ENCODE assay signal across 1 cellular context in genomic region chr6:43990627-43991619, GRCh38.
TF ChIP-seq lines count a peak whose summit lies in the region.

No MANE protein-coding gene starts in this region.

TF ChIP-seq in K562, 482 proteins besides CTCF, POLR2A, EP300 and RAD21 (continued from another document and continues in another):
- TF ChIP-seq ZNF444 (CRISPR knock-in tag; IDR thresholded peaks at IDR 0.05): no peak
- no peak for TF ChIP-seq STAT6 (CRISPR knock-in tag; IDR thresholded peaks at IDR 0.05)
- TF ChIP-seq CBX2 (IDR thresholded peaks at IDR 0.05; ENCODE audit: insufficient read depth, low read length, poor library complexity, severe bottlenecking): no peak
- TF ChIP-seq ZFP36 (IDR thresholded peaks at IDR 0.05; ENCODE audit: low read depth, low read length, partially characterized antibody): peak; percentile 6
- TF ChIP-seq ETV5 (CRISPR knock-in tag; IDR thresholded peaks at IDR 0.05; ENCODE audit: low read depth): no peak
- no peak for TF ChIP-seq TSC22D4 (tag; IDR thresholded peaks at IDR 0.05)
- TF ChIP-seq ZNF384 (IDR thresholded peaks at IDR 0.05; ENCODE audit: low read depth, low read length): no peak
- no peak for TF ChIP-seq ZMIZ1 (IDR thresholded peaks at IDR 0.05; ENCODE audit: low read depth in 2 of 2, low read length in 2 of 2)
- TF ChIP-seq ELF2 (CRISPR knock-in tag; IDR thresholded peaks at IDR 0.05): no peak; the same call in 1 of the 2 replicates
- TF ChIP-seq RNF2 (IDR thresholded peaks at IDR 0.05): no peak
- TF ChIP-seq KAT8 (IDR thresholded peaks at IDR 0.05; ENCODE audit: low read depth): no peak
- TF ChIP-seq PHF21A (IDR thresholded peaks at IDR 0.05; ENCODE audit: borderline replicate concordance, low read depth): no peak
- no peak for TF ChIP-seq SAFB (IDR thresholded peaks at IDR 0.05; ENCODE audit: borderline replicate concordance, low read depth, low read length)
- TF ChIP-seq RBM17 (IDR thresholded peaks at IDR 0.05; ENCODE audit: borderline replicate concordance, low read depth, low read length): no peak
- no peak for TF ChIP-seq SRF (CRISPR knock-in tag; IDR thresholded peaks at IDR 0.05)
- peak; percentile 54 for TF ChIP-seq ZFX (CRISPR knock-in tag; IDR thresholded peaks at IDR 0.05)
- TF ChIP-seq ZNF232 (CRISPR knock-in tag; IDR thresholded peaks at IDR 0.05): no peak
- no peak for TF ChIP-seq ZC3H4 (CRISPR knock-in tag; IDR thresholded peaks at IDR 0.05; ENCODE audit: borderline replicate concordance)
- TF ChIP-seq FIP1L1 (IDR thresholded peaks at IDR 0.05; ENCODE audit: low read depth, low read length, poor library complexity, severe bottlenecking): no peak
- no peak for TF ChIP-seq DIDO1 (tag; IDR thresholded peaks at IDR 0.05; ENCODE audit: low read depth)
- TF ChIP-seq, protein P1, sequence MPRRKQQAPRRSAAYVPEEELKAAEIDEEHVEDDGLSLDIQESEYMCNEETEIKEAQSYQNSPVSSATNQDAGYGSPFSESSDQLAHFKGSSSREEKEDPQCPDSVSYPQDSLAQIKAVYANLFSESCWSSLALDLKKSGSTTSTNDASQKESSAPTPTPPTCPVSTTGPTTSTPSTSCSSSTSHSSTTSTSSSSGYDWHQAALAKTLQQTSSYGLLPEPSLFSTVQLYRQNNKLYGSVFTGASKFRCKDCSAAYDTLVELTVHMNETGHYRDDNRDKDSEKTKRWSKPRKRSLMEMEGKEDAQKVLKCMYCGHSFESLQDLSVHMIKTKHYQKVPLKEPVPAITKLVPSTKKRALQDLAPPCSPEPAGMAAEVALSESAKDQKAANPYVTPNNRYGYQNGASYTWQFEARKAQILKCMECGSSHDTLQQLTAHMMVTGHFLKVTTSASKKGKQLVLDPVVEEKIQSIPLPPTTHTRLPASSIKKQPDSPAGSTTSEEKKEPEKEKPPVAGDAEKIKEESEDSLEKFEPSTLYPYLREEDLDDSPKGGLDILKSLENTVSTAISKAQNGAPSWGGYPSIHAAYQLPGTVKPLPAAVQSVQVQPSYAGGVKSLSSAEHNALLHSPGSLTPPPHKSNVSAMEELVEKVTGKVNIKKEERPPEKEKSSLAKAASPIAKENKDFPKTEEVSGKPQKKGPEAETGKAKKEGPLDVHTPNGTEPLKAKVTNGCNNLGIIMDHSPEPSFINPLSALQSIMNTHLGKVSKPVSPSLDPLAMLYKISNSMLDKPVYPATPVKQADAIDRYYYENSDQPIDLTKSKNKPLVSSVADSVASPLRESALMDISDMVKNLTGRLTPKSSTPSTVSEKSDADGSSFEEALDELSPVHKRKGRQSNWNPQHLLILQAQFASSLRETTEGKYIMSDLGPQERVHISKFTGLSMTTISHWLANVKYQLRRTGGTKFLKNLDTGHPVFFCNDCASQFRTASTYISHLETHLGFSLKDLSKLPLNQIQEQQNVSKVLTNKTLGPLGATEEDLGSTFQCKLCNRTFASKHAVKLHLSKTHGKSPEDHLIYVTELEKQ (CRISPR knock-in tag; IDR thresholded peaks at IDR 0.05): no peak
- no peak for TF ChIP-seq ESRRB (CRISPR knock-in tag; IDR thresholded peaks at IDR 0.05; ENCODE audit: borderline replicate concordance)
- peak; percentile 42 for TF ChIP-seq TFE3 (CRISPR knock-in tag; IDR thresholded peaks at IDR 0.05)
- TF ChIP-seq HNRNPL (IDR thresholded peaks at IDR 0.05; ENCODE audit: low read depth, low read length): no peak
- TF ChIP-seq, protein P2, sequence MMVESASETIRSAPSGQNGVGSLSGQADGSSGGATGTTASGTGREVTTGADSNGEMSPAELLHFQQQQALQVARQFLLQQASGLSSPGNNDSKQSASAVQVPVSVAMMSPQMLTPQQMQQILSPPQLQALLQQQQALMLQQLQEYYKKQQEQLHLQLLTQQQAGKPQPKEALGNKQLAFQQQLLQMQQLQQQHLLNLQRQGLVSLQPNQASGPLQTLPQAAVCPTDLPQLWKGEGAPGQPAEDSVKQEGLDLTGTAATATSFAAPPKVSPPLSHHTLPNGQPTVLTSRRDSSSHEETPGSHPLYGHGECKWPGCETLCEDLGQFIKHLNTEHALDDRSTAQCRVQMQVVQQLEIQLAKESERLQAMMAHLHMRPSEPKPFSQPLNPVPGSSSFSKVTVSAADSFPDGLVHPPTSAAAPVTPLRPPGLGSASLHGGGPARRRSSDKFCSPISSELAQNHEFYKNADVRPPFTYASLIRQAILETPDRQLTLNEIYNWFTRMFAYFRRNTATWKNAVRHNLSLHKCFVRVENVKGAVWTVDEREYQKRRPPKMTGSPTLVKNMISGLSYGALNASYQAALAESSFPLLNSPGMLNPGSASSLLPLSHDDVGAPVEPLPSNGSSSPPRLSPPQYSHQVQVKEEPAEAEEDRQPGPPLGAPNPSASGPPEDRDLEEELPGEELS (CRISPR knock-in tag; IDR thresholded peaks at IDR 0.05; ENCODE audit: borderline replicate concordance): no peak
- TF ChIP-seq GATA2 (CRISPR knock-in tag; IDR thresholded peaks at IDR 0.05): no peak
- TF ChIP-seq CREB1 (IDR thresholded peaks at IDR 0.05): no peak; the same call in 1 of the 2 replicates
- no peak for TF ChIP-seq CREB1 (CRISPR knock-in tag; IDR thresholded peaks at IDR 0.05)
- TF ChIP-seq MTA3 (IDR thresholded peaks at IDR 0.05; ENCODE audit: borderline replicate concordance): no peak
- no peak for TF ChIP-seq HLTF (IDR thresholded peaks at IDR 0.05)
- no peak for TF ChIP-seq PHF8 (IDR thresholded peaks at IDR 0.05; ENCODE audit: borderline replicate concordance, low read length)
- TF ChIP-seq, protein P3, sequence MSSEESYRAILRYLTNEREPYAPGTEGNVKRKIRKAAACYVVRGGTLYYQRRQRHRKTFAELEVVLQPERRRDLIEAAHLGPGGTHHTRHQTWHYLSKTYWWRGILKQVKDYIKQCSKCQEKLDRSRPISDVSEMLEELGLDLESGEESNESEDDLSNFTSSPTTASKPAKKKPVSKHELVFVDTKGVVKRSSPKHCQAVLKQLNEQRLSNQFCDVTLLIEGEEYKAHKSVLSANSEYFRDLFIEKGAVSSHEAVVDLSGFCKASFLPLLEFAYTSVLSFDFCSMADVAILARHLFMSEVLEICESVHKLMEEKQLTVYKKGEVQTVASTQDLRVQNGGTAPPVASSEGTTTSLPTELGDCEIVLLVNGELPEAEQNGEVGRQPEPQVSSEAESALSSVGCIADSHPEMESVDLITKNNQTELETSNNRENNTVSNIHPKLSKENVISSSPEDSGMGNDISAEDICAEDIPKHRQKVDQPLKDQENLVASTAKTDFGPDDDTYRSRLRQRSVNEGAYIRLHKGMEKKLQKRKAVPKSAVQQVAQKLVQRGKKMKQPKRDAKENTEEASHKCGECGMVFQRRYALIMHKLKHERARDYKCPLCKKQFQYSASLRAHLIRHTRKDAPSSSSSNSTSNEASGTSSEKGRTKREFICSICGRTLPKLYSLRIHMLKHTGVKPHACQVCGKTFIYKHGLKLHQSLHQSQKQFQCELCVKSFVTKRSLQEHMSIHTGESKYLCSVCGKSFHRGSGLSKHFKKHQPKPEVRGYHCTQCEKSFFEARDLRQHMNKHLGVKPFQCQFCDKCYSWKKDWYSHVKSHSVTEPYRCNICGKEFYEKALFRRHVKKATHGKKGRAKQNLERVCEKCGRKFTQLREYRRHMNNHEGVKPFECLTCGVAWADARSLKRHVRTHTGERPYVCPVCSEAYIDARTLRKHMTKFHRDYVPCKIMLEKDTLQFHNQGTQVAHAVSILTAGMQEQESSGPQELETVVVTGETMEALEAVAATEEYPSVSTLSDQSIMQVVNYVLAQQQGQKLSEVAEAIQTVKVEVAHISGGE (CRISPR knock-in tag; IDR thresholded peaks at IDR 0.05): no peak
- TF ChIP-seq, protein P4, sequence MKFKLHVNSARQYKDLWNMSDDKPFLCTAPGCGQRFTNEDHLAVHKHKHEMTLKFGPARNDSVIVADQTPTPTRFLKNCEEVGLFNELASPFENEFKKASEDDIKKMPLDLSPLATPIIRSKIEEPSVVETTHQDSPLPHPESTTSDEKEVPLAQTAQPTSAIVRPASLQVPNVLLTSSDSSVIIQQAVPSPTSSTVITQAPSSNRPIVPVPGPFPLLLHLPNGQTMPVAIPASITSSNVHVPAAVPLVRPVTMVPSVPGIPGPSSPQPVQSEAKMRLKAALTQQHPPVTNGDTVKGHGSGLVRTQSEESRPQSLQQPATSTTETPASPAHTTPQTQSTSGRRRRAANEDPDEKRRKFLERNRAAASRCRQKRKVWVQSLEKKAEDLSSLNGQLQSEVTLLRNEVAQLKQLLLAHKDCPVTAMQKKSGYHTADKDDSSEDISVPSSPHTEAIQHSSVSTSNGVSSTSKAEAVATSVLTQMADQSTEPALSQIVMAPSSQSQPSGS (CRISPR knock-in tag; IDR thresholded peaks at IDR 0.05): no peak
- no peak for TF ChIP-seq ZNF584 (CRISPR knock-in tag; IDR thresholded peaks at IDR 0.05; ENCODE audit: low read depth)
- TF ChIP-seq, protein P5, sequence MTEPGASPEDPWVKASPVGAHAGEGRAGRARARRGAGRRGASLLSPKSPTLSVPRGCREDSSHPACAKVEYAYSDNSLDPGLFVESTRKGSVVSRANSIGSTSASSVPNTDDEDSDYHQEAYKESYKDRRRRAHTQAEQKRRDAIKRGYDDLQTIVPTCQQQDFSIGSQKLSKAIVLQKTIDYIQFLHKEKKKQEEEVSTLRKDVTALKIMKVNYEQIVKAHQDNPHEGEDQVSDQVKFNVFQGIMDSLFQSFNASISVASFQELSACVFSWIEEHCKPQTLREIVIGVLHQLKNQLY (CRISPR knock-in tag; conservative IDR thresholded peaks at IDR 0.05): no peak
- no peak for TF ChIP-seq ZNF121 (CRISPR knock-in tag; conservative IDR thresholded peaks at IDR 0.05)
- TF ChIP-seq ATF1 (CRISPR knock-in tag; IDR thresholded peaks at IDR 0.05): no peak
- TF ChIP-seq ATF1 (tag; IDR thresholded peaks at IDR 0.05): 0 out of 2 replicates have a peak, but pooled peaks have one; percentile 37
- peak; percentile 66 for TF ChIP-seq RAD51 (IDR thresholded peaks at IDR 0.05; ENCODE audit: borderline replicate concordance, low read depth)
- TF ChIP-seq NFIC (IDR thresholded peaks at IDR 0.05): peak; percentile 51
- no peak for TF ChIP-seq CBX8 (IDR thresholded peaks at IDR 0.05; ENCODE audit: borderline replicate concordance, extremely low read depth, low read depth, low read length, poor library complexity, severe bottlenecking)
- TF ChIP-seq COPS2 (conservative IDR thresholded peaks at IDR 0.05): no peak
- TF ChIP-seq, protein P6, sequence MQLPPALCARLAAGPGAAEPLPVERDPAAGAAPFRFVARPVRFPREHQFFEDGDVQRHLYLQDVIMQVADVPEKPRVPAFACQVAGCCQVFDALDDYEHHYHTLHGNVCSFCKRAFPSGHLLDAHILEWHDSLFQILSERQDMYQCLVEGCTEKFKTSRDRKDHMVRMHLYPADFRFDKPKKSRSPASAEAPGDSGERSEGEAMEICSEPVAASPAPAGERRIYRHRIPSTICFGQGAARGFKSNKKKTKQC (CRISPR knock-in tag; IDR thresholded peaks at IDR 0.05): no peak
- TF ChIP-seq BACH1 (tag; IDR thresholded peaks at IDR 0.05): peak; percentile 57; the same call in 1 of the 2 replicates
- no peak for TF ChIP-seq MECOM (CRISPR knock-in tag; IDR thresholded peaks at IDR 0.05)
- no peak for TF ChIP-seq ZNF408 (CRISPR knock-in tag; IDR thresholded peaks at IDR 0.05; ENCODE audit: low read depth)
- no peak for TF ChIP-seq MAFK (IDR thresholded peaks at IDR 0.05; ENCODE audit: low read length)
